In genomic region chr22:19448739-19449421, GRCh38 we compare ENCODE assay signal across 8 cellular contexts. TPM values are rescaled to one million over a fixed set of nuclear protein-coding genes. Genes with fewer than 3 reads are reported as not detected.
A peak's percentile ranks its signal among the peaks of the same experiment; 100 is the strongest.
DNase-seq lines count a peak whose midpoint lies in the region; ATAC-seq and TF ChIP-seq lines count a peak whose summit lies in the region.

No MANE protein-coding gene starts in this region.

- peaks cover 21% of the 10 kb centered on the region for H3K36me3 Mint-ChIP-seq in HFFc6 (ENCODE audit: low read depth)
- peaks cover 85% of the 10 kb centered on the region for H3K36me3 Mint-ChIP-seq in activated T-helper 17 cell treated with anti-CD3 and anti-CD28 coated beads, Interleukin-2, amount 50 U/mL, for 72 hours (ENCODE audit: low read depth)
- peaks cover 31% of the 10 kb centered on the region for H3K36me3 Mint-ChIP-seq in neural progenitor cell

- no peaks in the 10 kb centered on the region for H3K9me2 ChIP-seq in DOHH2 (replicated peaks; ENCODE audit: control insufficient read depth, low read length)

- H3K9ac ChIP-seq in neural progenitor cell, result no peak overlapping the region

- H3F3A ChIP-seq in DOHH2 (ENCODE audit: control insufficient read depth, insufficient read depth) (peaks cover 10% of the 10 kb centered on the region; the same call in 1 of the 2 replicates), neural progenitor cell (ENCODE audit: low read depth) (peaks cover 37% of the 10 kb centered on the region)

- H3K27me3 Mint-ChIP-seq in HFFc6 (ENCODE audit: insufficient read depth), result peaks cover 5% of the 10 kb centered on the region
- H3K27me3 Mint-ChIP-seq in activated T-helper 17 cell treated with anti-CD3 and anti-CD28 coated beads, Interleukin-2, amount 50 U/mL, for 72 hours, result no peaks in the 10 kb centered on the region
- peaks cover 4% of the 10 kb centered on the region for H3K27me3 Mint-ChIP-seq in neural progenitor cell (ENCODE audit: insufficient read depth, low read depth)

- H3K9me3 Mint-ChIP-seq in HFFc6 (no peaks in the 10 kb centered on the region), neural progenitor cell (no peaks in the 10 kb centered on the region)
- H3K9me3 Mint-ChIP-seq in activated T-helper 17 cell treated with anti-CD3 and anti-CD28 coated beads, Interleukin-2, amount 50 U/mL, for 72 hours, result no peaks in the 10 kb centered on the region

- no peak for DNase-seq in HFFc6
- peak; percentile 13 for DNase-seq in neural progenitor cell (ENCODE audit: low spot score)
- DNase-seq in NCI-H524 (lab: John Stamatoyannopoulos, UW), result no peak
- DNase-seq in NCI-H446 (lab: John Stamatoyannopoulos, UW), result no peak
- DNase-seq in kidney tubule cell (ENCODE audit: low spot score), result no peak
- DNase-seq in AG08396 (ENCODE audit: low spot score), result no peak

- H3K4me3 ChIP-seq in DOHH2 (ENCODE audit: low read length) (peak overlapping the region; percentile 97), neural progenitor cell (peak overlapping the region; percentile 81)

- H4K20me1 ChIP-seq in DOHH2 (ENCODE audit: control insufficient read depth, insufficient read depth, low read depth, low read length) (0 out of 2 replicates have a peak, but pooled peaks cover 6% of the 10 kb centered on the region), neural progenitor cell (ENCODE audit: low read depth) (peaks cover 31% of the 10 kb centered on the region)

- H3K79me2 ChIP-seq in DOHH2 (ENCODE audit: control insufficient read depth, low read length), result peaks cover 58% of the 10 kb centered on the region
- peaks cover 44% of the 10 kb centered on the region for H3K79me2 ChIP-seq in neural progenitor cell (ENCODE audit: low read depth)

- H3K9me3 ChIP-seq in DOHH2 (ENCODE audit: control insufficient read depth, insufficient read depth, low read length), result no peaks in the 10 kb centered on the region
- no peaks in the 10 kb centered on the region for H3K9me3 ChIP-seq in neural progenitor cell (ENCODE audit: low read depth)

- H3K27me3 ChIP-seq in DOHH2 (ENCODE audit: control insufficient read depth, low read length) (no peaks in the 10 kb centered on the region), neural progenitor cell (no peaks in the 10 kb centered on the region)

- H3K4me3 Mint-ChIP-seq in HFFc6 (peak overlapping the region; percentile 89; the same call in 1 of the 2 replicates), neural progenitor cell (peak overlapping the region; percentile 92)
- H3K4me3 Mint-ChIP-seq in activated T-helper 17 cell treated with anti-CD3 and anti-CD28 coated beads, Interleukin-2, amount 50 U/mL, for 72 hours, result peak overlapping the region; percentile 90

- H3K4me1 ChIP-seq in DOHH2 (ENCODE audit: control insufficient read depth, low read length) (peaks cover 24% of the 10 kb centered on the region), neural progenitor cell (peaks cover 14% of the 10 kb centered on the region)

- peaks cover 71% of the 10 kb centered on the region for H3K36me3 ChIP-seq in DOHH2 (ENCODE audit: control insufficient read depth, low read length)
- H3K36me3 ChIP-seq in neural progenitor cell, result no peaks in the 10 kb centered on the region

- H2AFZ ChIP-seq in neural progenitor cell (replicated peaks), result no peak overlapping the region

- H3K27ac ChIP-seq in DOHH2 (ENCODE audit: low read depth, low read length) (peak overlapping the region; percentile 78), neural progenitor cell (no peak overlapping the region)

- ATAC-seq in activated T-helper 17 cell treated with anti-CD3 and anti-CD28 coated beads, Interleukin-2, amount 50 U/mL, for 72 hours (replicated peaks), result peak; percentile 86

- TF ChIP-seq CTCF in DOHH2 (IDR thresholded peaks at IDR 0.05; ENCODE audit: low read depth, low read length, poor library complexity, severe bottlenecking) (no peak), HFFc6 (IDR thresholded peaks at IDR 0.05) (no peak), neural progenitor cell (IDR thresholded peaks at IDR 0.05) (no peak)

- peak overlapping the region; percentile 98 for H3K4me2 ChIP-seq in DOHH2 (ENCODE audit: low read length)
- peak overlapping the region; percentile 82 for H3K4me2 ChIP-seq in neural progenitor cell

- H3K27ac Mint-ChIP-seq in HFFc6 (no peak overlapping the region), neural progenitor cell (no peak overlapping the region)
- H3K27ac Mint-ChIP-seq in activated T-helper 17 cell treated with anti-CD3 and anti-CD28 coated beads, Interleukin-2, amount 50 U/mL, for 72 hours, result peak overlapping the region; percentile 87

- H3K4me1 Mint-ChIP-seq in HFFc6 (ENCODE audit: low read depth), result peaks cover 22% of the 10 kb centered on the region
- H3K4me1 Mint-ChIP-seq in activated T-helper 17 cell treated with anti-CD3 and anti-CD28 coated beads, Interleukin-2, amount 50 U/mL, for 72 hours, result peaks cover 17% of the 10 kb centered on the region
- peaks cover 34% of the 10 kb centered on the region for H3K4me1 Mint-ChIP-seq in neural progenitor cell

RNA-seq across cellular contexts. Expression of gene C22orf39, which starts 1.4 kb away (rescaled TPM):
- total RNA-seq in HFFc6 (2021; fragmentation: NEBNext Ultra II Directional; extraction: Animal tissue kit (Norgen Biotek cat#: 25700)), result 10 to 100 TPM; 11.2 to 12.7 (median 12.2) TPM
- 10 to 100 TPM; 18.6 to 21.7 TPM for total RNA-seq in activated T-helper 17 cell treated with anti-CD3 and anti-CD28 coated beads, Interleukin-2, amount 50 U/mL, for 72 hours
- 49.5 and 57.0 TPM in 2 replicates for total RNA-seq in neural progenitor cell (ENCODE audit: low replicate concordance)

RNA-seq across cellular contexts. Expression of gene MRPL40, which starts 16.5 kb away (rescaled TPM):
- 10 to 100 TPM; 44.6 to 52.6 (median 47.5) TPM for total RNA-seq in HFFc6 (2021; fragmentation: NEBNext Ultra II Directional; extraction: Animal tissue kit (Norgen Biotek cat#: 25700))
- 10 to 100 TPM; 11.8 to 25.7 TPM for total RNA-seq in activated T-helper 17 cell treated with anti-CD3 and anti-CD28 coated beads, Interleukin-2, amount 50 U/mL, for 72 hours
- total RNA-seq in neural progenitor cell (ENCODE audit: low replicate concordance), result 15.5 and 17.0 TPM in 2 replicates

RNA-seq across cellular contexts. Expression of gene HIRA, which starts 17.3 kb away (rescaled TPM):
- total RNA-seq in HFFc6 (2021; fragmentation: NEBNext Ultra II Directional; extraction: Animal tissue kit (Norgen Biotek cat#: 25700)), result 10 to 100 TPM; 26.6 to 30.8 (median 27.4) TPM
- 10 to 100 TPM; 21.4 to 45.6 TPM for total RNA-seq in activated T-helper 17 cell treated with anti-CD3 and anti-CD28 coated beads, Interleukin-2, amount 50 U/mL, for 72 hours
- total RNA-seq in neural progenitor cell (ENCODE audit: low replicate concordance), result 18.9 and 25.0 TPM in 2 replicates

RNA-seq across cellular contexts. Expression of gene UFD1, which starts 30.1 kb away (rescaled TPM):
- total RNA-seq in HFFc6 (2021; fragmentation: NEBNext Ultra II Directional; extraction: Animal tissue kit (Norgen Biotek cat#: 25700)), result 100 to 1,000 TPM in 4 of 6 experiments, 10 to 100 TPM in 2; 94.9 to 134 (median 113) TPM
- total RNA-seq in activated T-helper 17 cell treated with anti-CD3 and anti-CD28 coated beads, Interleukin-2, amount 50 U/mL, for 72 hours, result 10 to 100 TPM; 56.0 to 93.5 TPM
- total RNA-seq in neural progenitor cell (ENCODE audit: low replicate concordance), result 37.5 and 37.7 TPM in 2 replicates

RNA-seq across cellular contexts. Expression of gene CDC45, which starts 30.8 kb away (rescaled TPM):
- total RNA-seq in HFFc6 (2021; fragmentation: NEBNext Ultra II Directional; extraction: Animal tissue kit (Norgen Biotek cat#: 25700)), result 10 to 100 TPM in 5 of 6 experiments, 1 to 10 TPM in 1; 8.8 to 17.4 (median 16.2) TPM
- 10 to 100 TPM; 64.2 to 99.9 TPM for total RNA-seq in activated T-helper 17 cell treated with anti-CD3 and anti-CD28 coated beads, Interleukin-2, amount 50 U/mL, for 72 hours
- 40.9 and 50.7 TPM in 2 replicates for total RNA-seq in neural progenitor cell (ENCODE audit: low replicate concordance)
